17 cellular contexts compared by ENCODE assay signal in genomic region chr12:41850046-41850445, GRCh38.
DNase-seq lines count a peak whose midpoint lies in the region; TF ChIP-seq lines count a peak whose summit lies in the region.
"Had no signal": no experiment of that assay in that cellular context is flagged by ENCODE, and none has a peak within 500 bp of the region (broad histone marks: within the 10 kb centered on the region; RNA-seq: fewer than 3 reads in every experiment).

No MANE protein-coding gene starts in this region.

- H3K27ac ChIP-seq in A673 (ENCODE audit: low read depth, low read length, poor library complexity, severe bottlenecking), result peak overlapping the region; percentile 84
- no peak overlapping the region for H3K27ac ChIP-seq in brain microvascular endothelial cell
- H3K27ac ChIP-seq: 22Rv1; A549; BLaER1 treated with 17β-estradiol and CSF1 and Interleukin-3, amounts not matched to agents 10 nM and 100 nM had no signal

- peaks cover 34% of the 10 kb centered on the region for H3K4me1 ChIP-seq in A673 (ENCODE audit: insufficient read depth, low read length, poor library complexity, severe bottlenecking)
- H3K4me1 ChIP-seq: A549 had no signal

- POLR2A ChIA-PET in A673 (lab: Charles Lee; ENCODE audit: low non-redundant PET), result interaction anchor here (0.6 kb wide), 3 partner anchors 12 to 82 kb away, joined by 3 to 20 read pairs (median 5); no protein-coding TSS in a partner anchor

- in situ Hi-C loops in brain microvascular endothelial cell (cut with HindIII; ENCODE audit: low pct_ligation_motif_present, low sequenced_read_pairs), result no loop called here

- H3K27me3 ChIP-seq in A673 (replicated peaks; ENCODE audit: insufficient read depth, low read depth, low read length, poor library complexity) (no peaks in the 10 kb centered on the region), brain microvascular endothelial cell (replicated peaks) (no peaks in the 10 kb centered on the region)
- H3K27me3 ChIP-seq: BLaER1 treated with 17β-estradiol and CSF1 and Interleukin-3, amounts not matched to agents 10 nM and 100 nM had no signal

- BruUV-seq in A673 (replicated peaks; lab: Mats Ljungman, UMichigan), result no TSS peak

- intact Hi-C loops in A673 (cut with micrococcal nuclease; ENCODE audit: unreplicated experiment), result no loop called here

- peaks cover 8% of the 10 kb centered on the region for H3K9me3 ChIP-seq in A673 (ENCODE audit: low read depth, low read length, poor library complexity, severe bottlenecking)
- H3K9me3 ChIP-seq: A549 had no signal

- H3K36me3 ChIP-seq in A673 (ENCODE audit: insufficient read depth, low read length, poor library complexity, severe bottlenecking) (no peaks in the 10 kb centered on the region), brain microvascular endothelial cell (replicated peaks) (no peaks in the 10 kb centered on the region)
- H3K36me3 ChIP-seq: BLaER1 treated with 17β-estradiol and CSF1 and Interleukin-3, amounts not matched to agents 10 nM and 100 nM had no signal

- DNase-seq in A673 (ENCODE audit: low spot score), result peak; percentile 96
- DNase-seq in NOMO-1 (lab: John Stamatoyannopoulos, UW; ENCODE audit: unreplicated experiment in 2 of 2), result peak; percentile 78 to 92
- DNase-seq in dermis blood vessel endothelial cell, result peak; percentile 68
- DNase-seq in glomerular endothelial cell (ENCODE audit: extremely low read depth, low read depth, low spot score), result peak; percentile 9
- DNase-seq in brain microvascular endothelial cell, result no peak
- DNase-seq in GM19240 (ENCODE audit: insufficient read length, low spot score), result no peak
- no peak for DNase-seq in NCI-H510A treated with DMSO at 0.1 percent for 48 hours (lab: John Stamatoyannopoulos, UW)
- DNase-seq: Calu3; CD8-positive, alpha-beta T cell; DMS79 treated with DMSO at 0.1 percent for 48 hours; GF-D8; GOT3; H7; HFFc6 had no signal

- CTCF ChIA-PET in A673 (lab: Charles Lee), result no interaction called here

- TF ChIP-seq CTCF in A673 (conservative IDR thresholded peaks at IDR 0.05; ENCODE audit: low read depth, low read length) (no peak), brain microvascular endothelial cell (IDR thresholded peaks at IDR 0.05; ENCODE audit: low read depth, low read length, missing control alignments) (no peak)

- H3K4me3 ChIP-seq in A673 (ENCODE audit: low read depth, low read length, poor library complexity, severe bottlenecking) (no peak overlapping the region), brain microvascular endothelial cell (ENCODE audit: low read depth, low read length) (no peak overlapping the region)
- H3K4me3 ChIP-seq: A549; BLaER1 treated with 17β-estradiol and CSF1 and Interleukin-3, amounts not matched to agents 10 nM and 100 nM had no signal

Comparison
In these comparisons a context has a peak if more than half of its experiments do, and no peak if none do; other contexts are left out.
1. DNase-seq: peak in A673 (single experiment), NOMO-1 (2 of 2), dermis blood vessel endothelial cell (single experiment) and glomerular endothelial cell (single experiment); none in brain microvascular endothelial cell (single experiment), GM19240 (single experiment) and NCI-H510A treated with DMSO at 0.1 percent for 48 hours (single experiment).